In genomic region chr17:41785091-41785875, GRCh38 we compare ENCODE assay signal across 1 cellular context.
TF ChIP-seq lines count a peak whose summit lies in the region.

No MANE protein-coding gene starts in this region.

TF ChIP-seq in HCT116, 20 proteins besides CTCF, POLR2A, EP300 and RAD21:
- TF ChIP-seq FOSL1 (IDR thresholded peaks at IDR 0.05; ENCODE audit: low read depth) (no peak), MAX (IDR thresholded peaks at IDR 0.05) (no peak), JUND (IDR thresholded peaks at IDR 0.05) (no peak), CEBPB (IDR thresholded peaks at IDR 0.05; ENCODE audit: low read depth) (no peak), SIN3A (IDR thresholded peaks at IDR 0.05; ENCODE audit: low read depth) (no peak), YY1 (IDR thresholded peaks at IDR 0.05; ENCODE audit: extremely low read depth, insufficient replicate concordance, low read depth, low read length) (no peak), EZH2 (IDR thresholded peaks at IDR 0.05) (no peak)
TF ChIP-seq in HCT116: peak in this region for 0.
